27 cellular contexts compared by ENCODE assay signal in the genomic region with DNA sequence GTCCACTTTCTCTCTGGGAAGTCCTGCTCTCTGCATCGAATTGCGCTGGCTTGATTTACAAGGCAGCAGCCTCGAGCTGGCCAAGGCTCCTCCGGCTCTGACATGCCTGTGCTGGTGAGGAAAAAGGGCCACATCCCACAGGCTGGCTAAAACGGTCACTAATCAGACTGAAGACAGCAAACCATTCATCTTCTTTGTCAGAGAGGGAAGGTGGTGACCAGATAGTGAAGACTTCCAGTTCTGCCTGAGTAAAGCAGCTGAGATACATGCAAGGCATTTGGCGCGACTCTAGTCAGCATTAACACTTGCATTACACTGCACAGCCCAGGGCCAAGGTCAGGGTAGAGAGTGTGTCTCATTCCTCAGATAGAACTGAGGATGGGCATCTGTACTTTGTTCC.
A peak's percentile ranks its signal among the peaks of the same experiment; 100 is the strongest.
DNase-seq lines count a peak whose midpoint lies in the region; ATAC-seq and TF ChIP-seq lines count a peak whose summit lies in the region.
"Had no signal": no experiment of that assay in that cellular context is flagged by ENCODE, and none has a peak within 500 bp of the region (broad histone marks: within the 10 kb centered on the region; RNA-seq: fewer than 3 reads in every experiment).

No MANE protein-coding gene starts in this region.

- 8% methylated on average over 7 of the region's 7 CpGs for WGBS in smooth muscle cell (ENCODE audit: low lambda C conversion rate)
- 43% methylated on average over 7 of the region's 7 CpGs for WGBS in esophagus muscularis mucosa

- H3K9me3 ChIP-seq in smooth muscle cell (replicated peaks; ENCODE audit: low read depth) (no peaks in the 10 kb centered on the region), esophagus muscularis mucosa (no peaks in the 10 kb centered on the region)
- H3K9me3 ChIP-seq: Caco-2, esophagus squamous epithelium, heart left ventricle, pancreas, Peyer's patch, tibial artery had no signal

- no peaks in the 10 kb centered on the region for H3K27me3 Mint-ChIP-seq in GM23338 (ENCODE audit: insufficient read depth, low read depth, poor library complexity)
- H3K27me3 Mint-ChIP-seq: stimulated activated memory B cell treated with anti-CD40 and anti-IgM and Interleukin-4, amounts not matched to agents 10 μg/mL and 1 μg/mL and 100 μg/mL, for 72 hours had no signal

- H3K36me3 Mint-ChIP-seq in GM23338 (ENCODE audit: low read depth), result no peaks in the 10 kb centered on the region
- H3K36me3 Mint-ChIP-seq: immature natural killer cell; stimulated activated memory B cell treated with anti-CD40 and anti-IgM and Interleukin-4, amounts not matched to agents 10 μg/mL and 1 μg/mL and 100 μg/mL, for 72 hours; WTC11 had no signal

- H3K9me2 ChIP-seq in GM23338 (ENCODE audit: insufficient read depth), result no peaks in the 10 kb centered on the region

- no peak overlapping the region for H3K4me3 Mint-ChIP-seq in GM23338
- H3K4me3 Mint-ChIP-seq: B cell; immature natural killer cell; stimulated activated memory B cell treated with anti-CD40 and anti-IgM and Interleukin-4, amounts not matched to agents 10 μg/mL and 1 μg/mL and 100 μg/mL, for 72 hours; WTC11 had no signal

- no peak overlapping the region for H3K9ac ChIP-seq in smooth muscle cell (ENCODE audit: low read depth)

- H3K27ac ChIP-seq in GM23338 (ENCODE audit: low read depth) (no peak overlapping the region), smooth muscle cell (ENCODE audit: low read depth) (peak overlapping the region; percentile 86), esophagus muscularis mucosa (replicated peaks in 1 of 4) (no peak overlapping the region)
- H3K27ac ChIP-seq: esophagus squamous epithelium, heart left ventricle, HL-60, pancreas, Peyer's patch, tibial artery had no signal

- ATAC-seq in GM23338 (peak; percentile 45; the same call in 2 of the 3 replicates), GM19397 (IDR thresholded peaks at IDR 0.05; ENCODE audit: unreplicated experiment) (no peak)
- ATAC-seq: heart left ventricle; pancreas; sciatic nerve; stimulated activated memory B cell treated with anti-CD40 and anti-IgM and Interleukin-4, amounts not matched to agents 10 μg/mL and 1 μg/mL and 100 μg/mL, for 72 hours; WTC11 had no signal

- H3K27ac Mint-ChIP-seq in GM23338, result no peak overlapping the region
- H3K27ac Mint-ChIP-seq: B cell; immature natural killer cell; stimulated activated memory B cell treated with anti-CD40 and anti-IgM and Interleukin-4, amounts not matched to agents 10 μg/mL and 1 μg/mL and 100 μg/mL, for 72 hours; WTC11 had no signal

- H3K4me2 ChIP-seq in GM23338, result no peak overlapping the region
- H3K4me2 ChIP-seq in smooth muscle cell, result peak overlapping the region; percentile 67

- H3K4me1 ChIP-seq in GM23338 (ENCODE audit: insufficient read depth) (peaks cover 27% of the 10 kb centered on the region), smooth muscle cell (ENCODE audit: low read depth) (peaks cover 11% of the 10 kb centered on the region), esophagus muscularis mucosa (no peaks in the 10 kb centered on the region)
- H3K4me1 ChIP-seq: Caco-2, heart left ventricle, pancreas, Peyer's patch, tibial artery had no signal

- H3K79me2 ChIP-seq in GM23338 (replicated peaks; ENCODE audit: insufficient read depth), result no peaks in the 10 kb centered on the region
- no peaks in the 10 kb centered on the region for H3K79me2 ChIP-seq in smooth muscle cell (ENCODE audit: low read depth)

- no peaks in the 10 kb centered on the region for H3K27me3 ChIP-seq in GM23338 (ENCODE audit: insufficient read depth)
- H3K27me3 ChIP-seq in smooth muscle cell (ENCODE audit: low read depth), result no peaks in the 10 kb centered on the region
- no peaks in the 10 kb centered on the region for H3K27me3 ChIP-seq in esophagus muscularis mucosa
- H3K27me3 ChIP-seq: esophagus squamous epithelium, heart left ventricle, pancreas, Peyer's patch, tibial artery had no signal

- H3K4me3 ChIP-seq in GM23338 (no peak overlapping the region), astrocyte of the spinal cord (ENCODE audit: low read depth, low read length) (no peak overlapping the region), smooth muscle cell (no peak overlapping the region), esophagus muscularis mucosa (no peak overlapping the region)
- H3K4me3 ChIP-seq: esophagus squamous epithelium, heart left ventricle, pancreas, Peyer's patch, tibial artery had no signal

- in situ Hi-C loops in astrocyte of the spinal cord (cut with HindIII; ENCODE audit: low sequenced_read_pairs), result no loop called here

- H3F3A ChIP-seq in GM23338 (replicated peaks; ENCODE audit: low read depth), result no peaks in the 10 kb centered on the region
- peaks cover 12% of the 10 kb centered on the region for H3F3A ChIP-seq in smooth muscle cell (ENCODE audit: low read depth)

- H4K20me1 ChIP-seq in GM23338 (replicated peaks; ENCODE audit: insufficient read depth) (no peaks in the 10 kb centered on the region), smooth muscle cell (ENCODE audit: low read depth) (no peaks in the 10 kb centered on the region)

- no peak for TF ChIP-seq POLR2A in esophagus muscularis mucosa (IDR thresholded peaks at IDR 0.05; ENCODE audit: low read depth)

- no peaks in the 10 kb centered on the region for H3K36me3 ChIP-seq in GM23338 (ENCODE audit: insufficient read depth)
- no peaks in the 10 kb centered on the region for H3K36me3 ChIP-seq in smooth muscle cell (ENCODE audit: low read depth)
- H3K36me3 ChIP-seq in esophagus muscularis mucosa, result no peaks in the 10 kb centered on the region
- H3K36me3 ChIP-seq: esophagus squamous epithelium, heart left ventricle, pancreas, Peyer's patch, tibial artery had no signal

- no peak for TF ChIP-seq EP300 in esophagus muscularis mucosa (IDR thresholded peaks at IDR 0.05)

- no peak for DNase-seq in GM23338 (ENCODE audit: low spot score)
- peak; percentile 3 for DNase-seq in astrocyte of the spinal cord (ENCODE audit: low read depth, low spot score)
- DNase-seq in islet precursor cell, result peak; percentile 80
- DNase-seq in smooth muscle cell (lab: John Stamatoyannopoulos, UW; ENCODE audit: unreplicated experiment), result no peak
- DNase-seq in esophagus muscularis mucosa (ENCODE audit: extremely low spot score), result no peak
- no peak for DNase-seq in posterior vena cava (ENCODE audit: low spot score)
- DNase-seq: activated CD4-positive, alpha-beta T cell treated with anti-CD3 and anti-CD28 coated beads, Interleukin-2, amount 50 U/mL, for 48 hours; activated naive CD4-positive, alpha-beta T cell treated with Interleukin-2 at 50 U/mL for 16 hours; activated T-cell treated with anti-CD3 and anti-CD28 coated beads for 4 hours; anterior cingulate cortex; Caco-2; DND-41; esophagus squamous epithelium; heart left ventricle; immature natural killer cell; NCI-H1417; NCI-H510A treated with DMSO at 0.1 percent for 48 hours; pancreas; Peyer's patch; stimulated activated CD4-positive, alpha-beta T cell treated with anti-CD3 and anti-CD28 coated beads, Interleukin-1b, Interleukin-23, amount 100 ng/mL, for 48 hours; tibial artery had no signal

- peaks cover 29% of the 10 kb centered on the region for H3K4me1 Mint-ChIP-seq in GM23338
- H3K4me1 Mint-ChIP-seq: B cell; immature natural killer cell; stimulated activated memory B cell treated with anti-CD40 and anti-IgM and Interleukin-4, amounts not matched to agents 10 μg/mL and 1 μg/mL and 100 μg/mL, for 72 hours had no signal

- no peak for TF ChIP-seq CTCF in GM23338 (conservative IDR thresholded peaks at IDR 0.05; ENCODE audit: low read depth in 2 of 2)
- no peak for TF ChIP-seq CTCF in astrocyte of the spinal cord (IDR thresholded peaks at IDR 0.05; ENCODE audit: low read depth, low read length)
- TF ChIP-seq CTCF in smooth muscle cell (IDR thresholded peaks at IDR 0.05; ENCODE audit: borderline replicate concordance, insufficient read depth, poor library complexity, severe bottlenecking), result no peak
- TF ChIP-seq CTCF in esophagus muscularis mucosa (IDR thresholded peaks at IDR 0.05), result no peak

- no peaks in the 10 kb centered on the region for H3K9me3 Mint-ChIP-seq in GM23338
- H3K9me3 Mint-ChIP-seq: immature natural killer cell; stimulated activated memory B cell treated with anti-CD40 and anti-IgM and Interleukin-4, amounts not matched to agents 10 μg/mL and 1 μg/mL and 100 μg/mL, for 72 hours; WTC11 had no signal

- no peak overlapping the region for H2AFZ ChIP-seq in GM23338
- H2AFZ ChIP-seq in smooth muscle cell (ENCODE audit: low read depth), result peak overlapping the region; percentile 73

- intact Hi-C loops in esophagus muscularis mucosa (cut with DNase I), result no loop called here
- intact Hi-C loops in posterior vena cava (cut with DNase I), result no loop called here

TF ChIP-seq in GM23338, 12 proteins besides CTCF, POLR2A, EP300 and RAD21 (continues in another document):
- TF ChIP-seq, protein P1, sequence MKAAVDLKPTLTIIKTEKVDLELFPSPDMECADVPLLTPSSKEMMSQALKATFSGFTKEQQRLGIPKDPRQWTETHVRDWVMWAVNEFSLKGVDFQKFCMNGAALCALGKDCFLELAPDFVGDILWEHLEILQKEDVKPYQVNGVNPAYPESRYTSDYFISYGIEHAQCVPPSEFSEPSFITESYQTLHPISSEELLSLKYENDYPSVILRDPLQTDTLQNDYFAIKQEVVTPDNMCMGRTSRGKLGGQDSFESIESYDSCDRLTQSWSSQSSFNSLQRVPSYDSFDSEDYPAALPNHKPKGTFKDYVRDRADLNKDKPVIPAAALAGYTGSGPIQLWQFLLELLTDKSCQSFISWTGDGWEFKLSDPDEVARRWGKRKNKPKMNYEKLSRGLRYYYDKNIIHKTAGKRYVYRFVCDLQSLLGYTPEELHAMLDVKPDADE (IDR thresholded peaks at IDR 0.05), result no peak

Comparison
In these comparisons a context has a peak if more than half of its experiments do, and no peak if none do; other contexts are left out.
1. DNase-seq: peak in astrocyte of the spinal cord (single experiment) and islet precursor cell (single experiment); none in GM23338 (single experiment), smooth muscle cell (single experiment), esophagus muscularis mucosa (single experiment) and posterior vena cava (single experiment).